8 cellular contexts compared by ENCODE assay signal in genomic region chr12:75511116-75512048, GRCh38. TPM values are rescaled to one million over a fixed set of nuclear protein-coding genes. Genes with fewer than 3 reads are reported as not detected.
DNase-seq lines count a peak whose midpoint lies in the region; ATAC-seq, FAIRE-seq and TF ChIP-seq lines count a peak whose summit lies in the region.

Gene KRR1 (minus strand): TSS chr12:75511609. CDS start chr12:75511597, 12 bp downstream.

- peak within 1 kb of the TSS; percentile 95 for H3K27ac Mint-ChIP-seq in astrocyte (ENCODE audit: unreplicated experiment)

- H3K36me3 ChIP-seq in astrocyte (ENCODE audit: insufficient read depth, low read length) (peaks cover 5% of the 10 kb centered on the region), uterus (no peaks in the 10 kb centered on the region)

- H3K4me3 ChIP-seq in astrocyte (ENCODE audit: insufficient read depth, low read depth, low read length) (peak within 1 kb of the TSS; percentile 97), right cardiac atrium (ENCODE audit: low read length) (peak within 1 kb of the TSS; percentile 100), uterus (peak within 1 kb of the TSS; percentile 67 to 85)

- H3K4me1 ChIP-seq in astrocyte (ENCODE audit: insufficient read depth, low read length), result peaks cover 8% of the 10 kb centered on the region
- no peaks in the 10 kb centered on the region for H3K4me1 ChIP-seq in right cardiac atrium (ENCODE audit: control insufficient read depth, insufficient read depth, low read length)
- H3K4me1 ChIP-seq in uterus, result peaks cover 0 to 6% of the 10 kb centered on the region in 2 donors

- 3% methylated on average over 47 of the region's 47 CpGs for whole genome bisulfite sequencing in right cardiac atrium

- H3K27ac ChIP-seq in astrocyte (ENCODE audit: low read depth, low read length) (peak within 1 kb of the TSS; percentile 88), right cardiac atrium (ENCODE audit: low read length) (peak within 1 kb of the TSS; percentile 63), uterus (peak within 1 kb of the TSS; percentile 77 to 82)

- H3K9me3 Mint-ChIP-seq in astrocyte (ENCODE audit: unreplicated experiment), result no peaks in the 10 kb centered on the region

- H3K4me3 Mint-ChIP-seq in astrocyte (ENCODE audit: unreplicated experiment), result peak within 1 kb of the TSS; percentile 99

- intact Hi-C loops in right cardiac atrium (cut with DNase I), result no loop called here
- intact Hi-C loops in uterus (cut with DNase I; ENCODE audit: low total_unique reads), result no loop called here

- H3K27me3 ChIP-seq in astrocyte (ENCODE audit: insufficient read depth, low read length) (no peaks in the 10 kb centered on the region), right cardiac atrium (ENCODE audit: control insufficient read depth, insufficient read depth) (no peaks in the 10 kb centered on the region), uterus (no peaks in the 10 kb centered on the region)

- no peaks in the 10 kb centered on the region for H3K27me3 Mint-ChIP-seq in astrocyte (ENCODE audit: low read depth, unreplicated experiment)

- H2AFZ ChIP-seq in astrocyte (ENCODE audit: low read depth, low read length), result peak within 1 kb of the TSS; percentile 83

- TF ChIP-seq POLR2A in GM18505 (IDR thresholded peaks at IDR 0.05; ENCODE audit: borderline replicate concordance, extremely low read depth, insufficient read depth, insufficient read length) (peak; percentile 85), uterus (IDR thresholded peaks at IDR 0.05) (peak; percentile 15 to 23)

- H3K9me3 ChIP-seq in astrocyte (ENCODE audit: insufficient read depth, low read depth, low read length), result no peaks in the 10 kb centered on the region
- H3K9me3 ChIP-seq in right cardiac atrium (ENCODE audit: control insufficient read depth, low read length), result no peaks in the 10 kb centered on the region
- no peaks in the 10 kb centered on the region for H3K9me3 ChIP-seq in uterus

- peak; percentile 97 for ATAC-seq in GM18505 (IDR thresholded peaks at IDR 0.05; ENCODE audit: unreplicated experiment)
- ATAC-seq in HG02973 (IDR thresholded peaks at IDR 0.05; ENCODE audit: unreplicated experiment), result peak; percentile 95
- ATAC-seq in right cardiac atrium, result peak; percentile 100

- peak within 1 kb of the TSS; percentile 88 for H3K4me2 ChIP-seq in astrocyte (ENCODE audit: low read length)

- H3K79me2 ChIP-seq in astrocyte (ENCODE audit: insufficient read depth, low read length), result peaks cover 51% of the 10 kb centered on the region

- H3K36me3 Mint-ChIP-seq in astrocyte (ENCODE audit: low read depth, unreplicated experiment), result no peaks in the 10 kb centered on the region

- FAIRE-seq in astrocyte (lab: Jason Lieb, UNC), result peak; percentile 99

- peaks cover 18% of the 10 kb centered on the region for H3K4me1 Mint-ChIP-seq in astrocyte (ENCODE audit: low read depth, unreplicated experiment)

- H4K20me1 ChIP-seq in astrocyte (ENCODE audit: insufficient read depth, low read length), result no peaks in the 10 kb centered on the region

- DNase-seq in NCI-H2029 (lab: John Stamatoyannopoulos, UW), result peak; percentile 99
- DNase-seq in T-helper 22 cell (ENCODE audit: low read depth), result peak; percentile 80
- peak; percentile 97 for DNase-seq in astrocyte (ENCODE audit: low read depth)
- DNase-seq in right cardiac atrium, result peak; percentile 93 to 95 (median 95)
- DNase-seq in pulmonary artery endothelial cell (ENCODE audit: low read depth, low spot score), result peak; percentile 96
- DNase-seq in uterus, result peak; percentile 91 to 94

- H3K9ac ChIP-seq in astrocyte (ENCODE audit: low read length), result peak within 1 kb of the TSS; percentile 94

- TF ChIP-seq CTCF in astrocyte (IDR thresholded peaks at IDR 0.05; ENCODE audit: insufficient read depth, low read depth, low read length), result no peak
- TF ChIP-seq CTCF in uterus (IDR thresholded peaks at IDR 0.05), result peak in 2 of 4 experiments; percentile 9 to 25

RNA-seq across cellular contexts. Expression of gene KRR1, which starts in this region (rescaled TPM):
- total RNA-seq in astrocyte (48.4 and 56.9 TPM in 2 replicates), right cardiac atrium (10 to 100 TPM; 30.6 to 38.2 (median 33.3) TPM), pulmonary artery endothelial cell (39.4 and 61.2 TPM in 2 replicates), uterus (10 to 100 TPM; 18.8 to 86.6 (median 73.9) TPM)
- 7.3 TPM for polyA plus RNA-seq in right cardiac atrium

Comparison
In these comparisons a context has a peak if more than half of its experiments do, and no peak if none do; other contexts are left out.
1. Peak in every context shown above with its lines: DNase-seq, ATAC-seq, H3K4me3 ChIP-seq and H3K27ac ChIP-seq.